Comparison of ENCODE assay signal across 1 cellular context in the genomic region with DNA sequence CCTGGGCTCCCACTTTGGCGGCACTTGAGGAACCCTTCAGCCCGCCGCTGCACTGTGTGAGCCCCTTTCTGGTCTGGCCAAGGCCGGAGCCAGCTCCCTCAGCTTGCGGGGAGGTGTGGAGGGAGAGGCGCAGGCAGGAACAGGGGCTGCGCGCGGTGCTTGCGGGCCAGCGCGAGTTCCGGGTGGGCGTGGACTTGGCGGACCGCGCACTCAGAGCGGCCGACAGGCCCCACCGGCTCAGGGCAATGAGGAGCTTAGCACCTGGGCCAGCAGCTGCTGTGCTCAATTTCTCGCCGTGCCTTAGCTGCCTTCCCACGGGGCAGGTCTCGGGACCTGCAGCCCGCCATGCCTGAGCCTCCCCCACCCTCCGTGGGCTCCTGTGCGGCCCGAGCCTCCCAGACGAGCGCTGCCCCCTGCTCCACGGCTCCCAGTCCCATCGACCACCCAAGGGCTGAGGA.
TF ChIP-seq lines count a peak whose summit lies in the region.

No MANE protein-coding gene starts in this region.

TF ChIP-seq in K562, 482 proteins besides CTCF, POLR2A, EP300 and RAD21 (continued from another document):
- TF ChIP-seq, protein P1, sequence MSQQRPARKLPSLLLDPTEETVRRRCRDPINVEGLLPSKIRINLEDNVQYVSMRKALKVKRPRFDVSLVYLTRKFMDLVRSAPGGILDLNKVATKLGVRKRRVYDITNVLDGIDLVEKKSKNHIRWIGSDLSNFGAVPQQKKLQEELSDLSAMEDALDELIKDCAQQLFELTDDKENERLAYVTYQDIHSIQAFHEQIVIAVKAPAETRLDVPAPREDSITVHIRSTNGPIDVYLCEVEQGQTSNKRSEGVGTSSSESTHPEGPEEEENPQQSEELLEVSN (IDR thresholded peaks at IDR 0.05; ENCODE audit: borderline replicate concordance in 1 of 2, extremely low read depth in 1 of 2, insufficient read depth in 1 of 2, insufficient read length in 1 of 2, low read depth in 1 of 2, low read length in 1 of 2, poor library complexity in 1 of 2, severe bottlenecking in 1 of 2), result peak in 1 of 2 experiments; percentile 38
- TF ChIP-seq HNRNPLL (IDR thresholded peaks at IDR 0.05; ENCODE audit: low read depth, low read length, poor library complexity, severe bottlenecking), result peak; percentile 17
